In the genomic region with DNA sequence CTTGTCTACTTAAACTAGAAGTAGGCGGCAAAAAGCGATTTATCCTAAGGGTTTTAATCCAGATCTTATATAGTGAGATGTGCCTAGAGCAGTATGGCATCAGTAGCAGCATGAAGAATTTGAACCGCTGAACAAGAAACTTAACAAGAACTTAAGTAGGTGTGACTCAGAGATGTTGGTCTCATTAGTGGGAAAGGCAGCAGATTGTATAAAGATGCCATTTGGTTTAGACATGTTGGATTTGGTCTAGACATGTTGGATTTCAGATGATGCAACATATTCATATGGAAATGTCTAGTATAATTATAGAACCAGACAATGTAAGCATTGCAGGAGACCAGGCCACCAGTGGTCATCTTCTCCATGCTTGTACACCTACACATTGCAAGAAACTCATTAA, we compare ENCODE assay signal across 1 cellular context.
TF ChIP-seq lines count a peak whose summit lies in the region.

No MANE protein-coding gene starts in this region.

TF ChIP-seq in IMR-90, 13 proteins besides CTCF, POLR2A, EP300 and RAD21:
- TF ChIP-seq SMC3 (IDR thresholded peaks at IDR 0.05; ENCODE audit: low read depth, low read length) (no peak), CEBPB (IDR thresholded peaks at IDR 0.05; ENCODE audit: low read depth, low read length) (peak; percentile 27; the same call in 1 of the 2 replicates)
TF ChIP-seq in IMR-90: peak in this region for 1.
